In the genomic region with DNA sequence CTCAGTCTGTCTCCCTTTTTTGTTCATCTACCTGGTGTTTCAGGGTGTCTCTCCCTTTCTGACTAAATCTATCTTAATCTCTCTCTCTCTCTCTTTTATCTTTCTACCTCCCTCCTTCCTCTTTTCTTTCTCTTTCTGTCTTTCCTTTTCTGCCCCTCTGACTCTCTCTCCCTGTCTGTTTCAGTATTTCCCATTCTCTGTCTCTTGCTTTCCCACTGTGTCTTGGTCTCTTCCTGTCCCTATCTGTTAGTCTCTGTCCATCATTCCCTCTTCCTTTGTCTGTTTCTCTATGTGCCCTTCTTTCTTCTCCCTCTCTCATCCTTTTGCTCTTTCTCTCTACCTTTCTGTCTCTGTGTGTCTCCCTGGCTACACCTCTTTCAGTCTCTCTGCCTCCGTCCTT, we compare ENCODE assay signal across 1 cellular context.
TF ChIP-seq lines count a peak whose summit lies in the region.

No MANE protein-coding gene starts in this region.

TF ChIP-seq in H1, 55 proteins besides CTCF, POLR2A, EP300 and RAD21:
- TF ChIP-seq TBP (IDR thresholded peaks at IDR 0.05; ENCODE audit: low read depth, low read length) = no peak
- no peak for TF ChIP-seq SP1 (IDR thresholded peaks at IDR 0.05; ENCODE audit: low read depth, low read length)
- TF ChIP-seq FOSL1 (IDR thresholded peaks at IDR 0.05; ENCODE audit: insufficient read depth, low read depth, low read length) = no peak
- TF ChIP-seq, protein P1, sequence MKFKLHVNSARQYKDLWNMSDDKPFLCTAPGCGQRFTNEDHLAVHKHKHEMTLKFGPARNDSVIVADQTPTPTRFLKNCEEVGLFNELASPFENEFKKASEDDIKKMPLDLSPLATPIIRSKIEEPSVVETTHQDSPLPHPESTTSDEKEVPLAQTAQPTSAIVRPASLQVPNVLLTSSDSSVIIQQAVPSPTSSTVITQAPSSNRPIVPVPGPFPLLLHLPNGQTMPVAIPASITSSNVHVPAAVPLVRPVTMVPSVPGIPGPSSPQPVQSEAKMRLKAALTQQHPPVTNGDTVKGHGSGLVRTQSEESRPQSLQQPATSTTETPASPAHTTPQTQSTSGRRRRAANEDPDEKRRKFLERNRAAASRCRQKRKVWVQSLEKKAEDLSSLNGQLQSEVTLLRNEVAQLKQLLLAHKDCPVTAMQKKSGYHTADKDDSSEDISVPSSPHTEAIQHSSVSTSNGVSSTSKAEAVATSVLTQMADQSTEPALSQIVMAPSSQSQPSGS (IDR thresholded peaks at IDR 0.05; ENCODE audit: low read length) = no peak
- no peak for TF ChIP-seq TAF1 (IDR thresholded peaks at IDR 0.05; ENCODE audit: low read depth, low read length)
